8 cellular contexts compared by ENCODE assay signal in the genomic region with DNA sequence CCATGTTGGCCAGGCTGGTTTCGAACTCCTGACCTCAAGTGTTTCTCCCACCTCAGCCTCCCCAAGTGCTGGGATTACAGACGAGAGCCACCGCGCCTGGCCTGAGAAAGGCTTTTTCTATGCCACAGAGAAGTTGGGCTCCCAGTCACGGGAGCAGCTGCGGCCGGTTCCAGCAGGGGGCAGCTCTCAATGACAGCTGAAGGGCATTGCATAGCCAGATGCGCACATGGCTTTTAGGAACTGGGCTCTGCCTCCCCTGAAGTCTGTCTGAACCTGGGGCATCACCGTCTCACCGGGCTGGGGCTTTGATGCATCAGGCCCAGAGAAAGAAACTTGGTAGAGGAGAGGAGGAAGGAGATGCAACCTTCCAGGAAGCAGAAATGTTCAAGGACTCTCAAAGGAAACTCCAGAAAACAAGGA.
A peak's percentile ranks its signal among the peaks of the same experiment; 100 is the strongest.
DNase-seq lines count a peak whose midpoint lies in the region; ATAC-seq and TF ChIP-seq lines count a peak whose summit lies in the region.

No MANE protein-coding gene starts in this region.

- peak; percentile 72 for DNase-seq in BE2C
- peak; percentile 9 for DNase-seq in NCI-H226
- peak; percentile 70 to 85 for DNase-seq in cardiac muscle cell (ENCODE audit: low read depth in 1 of 2, low spot score in 1 of 2)
- DNase-seq in retinal pigment epithelial cell (ENCODE audit: low read depth) = no peak
- no peak for DNase-seq in HPDE6-E6E7 (ENCODE audit: extremely low spot score)

- H3K27ac Mint-ChIP-seq in activated T-helper 17 cell treated with anti-CD3 and anti-CD28 coated beads, Interleukin-2, amount 50 U/mL, for 72 hours = no peak overlapping the region

- H3K27me3 Mint-ChIP-seq in activated T-helper 17 cell treated with anti-CD3 and anti-CD28 coated beads, Interleukin-2, amount 50 U/mL, for 72 hours = peaks cover 28% of the 10 kb centered on the region

- no peaks in the 10 kb centered on the region for H3K4me1 Mint-ChIP-seq in activated T-helper 17 cell treated with anti-CD3 and anti-CD28 coated beads, Interleukin-2, amount 50 U/mL, for 72 hours

- no peaks in the 10 kb centered on the region for H3K36me3 Mint-ChIP-seq in activated T-helper 17 cell treated with anti-CD3 and anti-CD28 coated beads, Interleukin-2, amount 50 U/mL, for 72 hours (ENCODE audit: low read depth)

- H3K27me3 ChIP-seq in BE2C (no peaks in the 10 kb centered on the region), cardiac muscle cell (no peaks in the 10 kb centered on the region)

- TF ChIP-seq CTCF in BE2C (IDR thresholded peaks at IDR 0.05; ENCODE audit: low read depth, low read length) = peak; percentile 84
- TF ChIP-seq CTCF in cardiac muscle cell (IDR thresholded peaks at IDR 0.05; ENCODE audit: low read depth, low read length) = peak; percentile 91
- peak; percentile 81 for TF ChIP-seq CTCF in retinal pigment epithelial cell (conservative IDR thresholded peaks at IDR 0.05; ENCODE audit: low read depth, low read length)

- H3K27ac ChIP-seq in cardiac muscle cell = no peak overlapping the region

- H3K4me3 Mint-ChIP-seq in activated T-helper 17 cell treated with anti-CD3 and anti-CD28 coated beads, Interleukin-2, amount 50 U/mL, for 72 hours = no peak overlapping the region

- no peaks in the 10 kb centered on the region; the same call in 1 of the 2 replicates for H3K4me1 ChIP-seq in BE2C
- peaks cover 36% of the 10 kb centered on the region for H3K4me1 ChIP-seq in cardiac muscle cell (ENCODE audit: low read depth)

- H3K9me3 ChIP-seq in BE2C = no peaks in the 10 kb centered on the region
- H3K9me3 ChIP-seq in cardiac muscle cell (ENCODE audit: low read depth) = no peaks in the 10 kb centered on the region

- no peak overlapping the region for H3K4me3 ChIP-seq in BE2C (ENCODE audit: low read depth, low read length)
- H3K4me3 ChIP-seq in cardiac muscle cell = no peak overlapping the region
- no peak overlapping the region for H3K4me3 ChIP-seq in retinal pigment epithelial cell (ENCODE audit: low read length)

- H3K36me3 ChIP-seq in BE2C (no peaks in the 10 kb centered on the region), cardiac muscle cell (no peaks in the 10 kb centered on the region)

- H3K9me3 Mint-ChIP-seq in activated T-helper 17 cell treated with anti-CD3 and anti-CD28 coated beads, Interleukin-2, amount 50 U/mL, for 72 hours = no peaks in the 10 kb centered on the region

- ATAC-seq in GM18520 (IDR thresholded peaks at IDR 0.05; ENCODE audit: unreplicated experiment) (peak; percentile 78), HG03025 (IDR thresholded peaks at IDR 0.05; ENCODE audit: low FRiP score, unreplicated experiment) (peak; percentile 77)
- peak; percentile 51 for ATAC-seq in activated T-helper 17 cell treated with anti-CD3 and anti-CD28 coated beads, Interleukin-2, amount 50 U/mL, for 72 hours (replicated peaks)

Comparison
In these comparisons a context has a peak if more than half of its experiments do, and no peak if none do; other contexts are left out.
1. DNase-seq: peak in BE2C (single experiment), NCI-H226 (single experiment) and cardiac muscle cell (2 of 2); none in retinal pigment epithelial cell (single experiment) and HPDE6-E6E7 (single experiment).
2. Peak in every context shown above with its lines, with median percentiles within 50 percentile points of each other: CTCF ChIP-seq and ATAC-seq.